Comparison of ENCODE assay signal across 1 cellular context in genomic region chr4:15479913-15480185, GRCh38.
TF ChIP-seq lines count a peak whose summit lies in the region.

No MANE protein-coding gene starts in this region.

TF ChIP-seq in GM23338, 12 proteins besides CTCF, POLR2A, EP300 and RAD21 (continued from another document):
- TF ChIP-seq, protein P1, sequence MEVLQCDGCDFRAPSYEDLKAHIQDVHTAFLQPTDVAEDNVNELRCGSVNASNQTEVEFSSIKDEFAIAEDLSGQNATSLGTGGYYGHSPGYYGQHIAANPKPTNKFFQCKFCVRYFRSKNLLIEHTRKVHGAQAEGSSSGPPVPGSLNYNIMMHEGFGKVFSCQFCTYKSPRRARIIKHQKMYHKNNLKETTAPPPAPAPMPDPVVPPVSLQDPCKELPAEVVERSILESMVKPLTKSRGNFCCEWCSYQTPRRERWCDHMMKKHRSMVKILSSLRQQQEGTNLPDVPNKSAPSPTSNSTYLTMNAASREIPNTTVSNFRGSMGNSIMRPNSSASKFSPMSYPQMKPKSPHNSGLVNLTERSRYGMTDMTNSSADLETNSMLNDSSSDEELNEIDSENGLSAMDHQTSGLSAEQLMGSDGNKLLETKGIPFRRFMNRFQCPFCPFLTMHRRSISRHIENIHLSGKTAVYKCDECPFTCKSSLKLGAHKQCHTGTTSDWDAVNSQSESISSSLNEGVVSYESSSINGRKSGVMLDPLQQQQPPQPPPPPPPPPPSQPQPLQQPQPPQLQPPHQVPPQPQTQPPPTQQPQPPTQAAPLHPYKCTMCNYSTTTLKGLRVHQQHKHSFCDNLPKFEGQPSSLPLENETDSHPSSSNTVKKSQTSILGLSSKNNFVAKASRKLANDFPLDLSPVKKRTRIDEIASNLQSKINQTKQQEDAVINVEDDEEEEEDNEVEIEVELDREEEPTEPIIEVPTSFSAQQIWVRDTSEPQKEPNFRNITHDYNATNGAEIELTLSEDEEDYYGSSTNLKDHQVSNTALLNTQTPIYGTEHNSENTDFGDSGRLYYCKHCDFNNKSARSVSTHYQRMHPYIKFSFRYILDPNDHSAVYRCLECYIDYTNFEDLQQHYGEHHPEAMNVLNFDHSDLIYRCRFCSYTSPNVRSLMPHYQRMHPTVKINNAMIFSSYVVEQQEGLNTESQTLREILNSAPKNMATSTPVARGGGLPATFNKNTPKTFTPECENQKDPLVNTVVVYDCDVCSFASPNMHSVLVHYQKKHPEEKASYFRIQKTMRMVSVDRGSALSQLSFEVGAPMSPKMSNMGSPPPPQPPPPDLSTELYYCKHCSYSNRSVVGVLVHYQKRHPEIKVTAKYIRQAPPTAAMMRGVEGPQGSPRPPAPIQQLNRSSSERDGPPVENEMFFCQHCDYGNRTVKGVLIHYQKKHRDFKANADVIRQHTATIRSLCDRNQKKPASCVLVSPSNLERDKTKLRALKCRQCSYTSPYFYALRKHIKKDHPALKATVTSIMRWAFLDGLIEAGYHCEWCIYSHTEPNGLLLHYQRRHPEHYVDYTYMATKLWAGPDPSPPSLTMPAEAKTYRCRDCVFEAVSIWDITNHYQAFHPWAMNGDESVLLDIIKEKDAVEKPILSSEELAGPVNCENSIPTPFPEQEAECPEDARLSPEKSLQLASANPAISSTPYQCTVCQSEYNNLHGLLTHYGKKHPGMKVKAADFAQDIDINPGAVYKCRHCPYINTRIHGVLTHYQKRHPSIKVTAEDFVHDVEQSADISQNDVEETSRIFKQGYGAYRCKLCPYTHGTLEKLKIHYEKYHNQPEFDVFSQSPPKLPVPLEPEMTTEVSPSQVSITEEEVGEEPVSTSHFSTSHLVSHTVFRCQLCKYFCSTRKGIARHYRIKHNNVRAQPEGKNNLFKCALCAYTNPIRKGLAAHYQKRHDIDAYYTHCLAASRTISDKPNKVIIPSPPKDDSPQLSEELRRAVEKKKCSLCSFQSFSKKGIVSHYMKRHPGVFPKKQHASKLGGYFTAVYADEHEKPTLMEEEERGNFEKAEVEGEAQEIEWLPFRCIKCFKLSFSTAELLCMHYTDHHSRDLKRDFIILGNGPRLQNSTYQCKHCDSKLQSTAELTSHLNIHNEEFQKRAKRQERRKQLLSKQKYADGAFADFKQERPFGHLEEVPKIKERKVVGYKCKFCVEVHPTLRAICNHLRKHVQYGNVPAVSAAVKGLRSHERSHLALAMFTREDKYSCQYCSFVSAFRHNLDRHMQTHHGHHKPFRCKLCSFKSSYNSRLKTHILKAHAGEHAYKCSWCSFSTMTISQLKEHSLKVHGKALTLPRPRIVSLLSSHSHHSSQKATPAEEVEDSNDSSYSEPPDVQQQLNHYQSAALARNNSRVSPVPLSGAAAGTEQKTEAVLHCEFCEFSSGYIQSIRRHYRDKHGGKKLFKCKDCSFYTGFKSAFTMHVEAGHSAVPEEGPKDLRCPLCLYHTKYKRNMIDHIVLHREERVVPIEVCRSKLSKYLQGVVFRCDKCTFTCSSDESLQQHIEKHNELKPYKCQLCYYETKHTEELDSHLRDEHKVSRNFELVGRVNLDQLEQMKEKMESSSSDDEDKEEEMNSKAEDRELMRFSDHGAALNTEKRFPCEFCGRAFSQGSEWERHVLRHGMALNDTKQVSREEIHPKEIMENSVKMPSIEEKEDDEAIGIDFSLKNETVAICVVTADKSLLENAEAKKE (CRISPR knock-in tag; IDR thresholded peaks at IDR 0.05) = no peak
- TF ChIP-seq REST (IDR thresholded peaks at IDR 0.05; ENCODE audit: unreplicated experiment) = no peak
- no peak for TF ChIP-seq ZNF331 (CRISPR knock-in tag; IDR thresholded peaks at IDR 0.05; ENCODE audit: low read depth)
- TF ChIP-seq JUNB (IDR thresholded peaks at IDR 0.05; ENCODE audit: unreplicated experiment) = no peak
- TF ChIP-seq POLR2AphosphoS5 (IDR thresholded peaks at IDR 0.05; ENCODE audit: low read depth) = no peak
- no peak for TF ChIP-seq ETS1 (IDR thresholded peaks at IDR 0.05)
- no peak for TF ChIP-seq EZH2phosphoT487 (IDR thresholded peaks at IDR 0.05; ENCODE audit: unreplicated experiment)
- no peak for TF ChIP-seq STAT1 (IDR thresholded peaks at IDR 0.05; ENCODE audit: unreplicated experiment)
- no peak for TF ChIP-seq EZH2 (IDR thresholded peaks at IDR 0.05; ENCODE audit: low read depth, unreplicated experiment)
- no peak for TF ChIP-seq ZNF114 (CRISPR knock-in tag; IDR thresholded peaks at IDR 0.05)
- TF ChIP-seq NANOG (IDR thresholded peaks at IDR 0.05; ENCODE audit: borderline replicate concordance) = no peak
